ENCODE assay signal across 10 cellular contexts in genomic region chr11:89495951-89496350, GRCh38. TPM values are rescaled to one million over a fixed set of nuclear protein-coding genes. Genes with fewer than 3 reads are reported as not detected.
A peak's percentile ranks its signal among the peaks of the same experiment; 100 is the strongest.
DNase-seq lines count a peak whose midpoint lies in the region; ATAC-seq, FAIRE-seq and TF ChIP-seq lines count a peak whose summit lies in the region.
"Had no signal": no experiment of that assay in that cellular context is flagged by ENCODE, and none has a peak within 500 bp of the region (broad histone marks: within the 10 kb centered on the region; RNA-seq: fewer than 3 reads in every experiment).

No MANE protein-coding gene starts in this region.

- no peak for TF ChIP-seq CTCF in chondrocyte (IDR thresholded peaks at IDR 0.05)
- no peak for TF ChIP-seq CTCF in OCI-LY7 (conservative IDR thresholded peaks at IDR 0.05; ENCODE audit: low read length)
- no peak for TF ChIP-seq CTCF in GM23338 (conservative IDR thresholded peaks at IDR 0.05; ENCODE audit: low read depth in 2 of 2)

- WGBS in HUES64 = 49% methylated on average over 3 of the region's 3 CpGs

- no TSS peak for BruUV-seq in OCI-LY7 (replicated peaks; lab: Mats Ljungman, UMichigan)

- no peak overlapping the region for H3K4me3 ChIP-seq in HUES64 (ENCODE audit: low read length)
- H3K4me3 ChIP-seq in OCI-LY7 (ENCODE audit: low read depth, low read length, poor library complexity, severe bottlenecking) = no peak overlapping the region
- H3K4me3 ChIP-seq in GM23338 = no peak overlapping the region

- no peak overlapping the region; the same call in 1 of the 2 replicates for H3K9ac ChIP-seq in HUES64 (ENCODE audit: low read depth, low read length)

- H2AFZ ChIP-seq in OCI-LY7 (ENCODE audit: low read length) (no peak overlapping the region), GM23338 (no peak overlapping the region)

- no peaks in the 10 kb centered on the region for H3K36me3 ChIP-seq in HUES64 (ENCODE audit: insufficient read depth, low read length)
- no peaks in the 10 kb centered on the region for H3K36me3 ChIP-seq in OCI-LY7 (ENCODE audit: insufficient read depth, low read length)
- H3K36me3 ChIP-seq in GM23338 (ENCODE audit: insufficient read depth) = no peaks in the 10 kb centered on the region

- H3K4me1 ChIP-seq in HUES64 (ENCODE audit: insufficient read depth, low read length) (peaks cover 37% of the 10 kb centered on the region), OCI-LY7 (ENCODE audit: insufficient read depth, low read length, poor library complexity, severe bottlenecking) (no peaks in the 10 kb centered on the region), GM23338 (ENCODE audit: insufficient read depth) (peaks cover 9% of the 10 kb centered on the region)

- H3K36me3 Mint-ChIP-seq in chondrocyte (ENCODE audit: low read depth) (no peaks in the 10 kb centered on the region), GM23338 (ENCODE audit: low read depth) (no peaks in the 10 kb centered on the region)
- H3K36me3 Mint-ChIP-seq in activated naive CD8-positive, alpha-beta T cell treated with anti-CD3 and anti-CD28 coated beads for 36 hours = no peaks in the 10 kb centered on the region
- H3K36me3 Mint-ChIP-seq: memory B cell had no signal

- H3K9me3 Mint-ChIP-seq in chondrocyte (ENCODE audit: low read depth) (no peaks in the 10 kb centered on the region), GM23338 (no peaks in the 10 kb centered on the region)
- H3K9me3 Mint-ChIP-seq in activated naive CD8-positive, alpha-beta T cell treated with anti-CD3 and anti-CD28 coated beads for 36 hours = no peaks in the 10 kb centered on the region
- H3K9me3 Mint-ChIP-seq: activated T-helper 1 cell treated with anti-CD3 and anti-CD28 coated beads, Interleukin-12 subunit alpha, Interleukin-12 subunit beta, Interleukin-2, Interleukin-4 antibody, amounts not matched to agents 30 ng/mL and 10 ng/mL and 1 ng/mL, durations not matched to agents 14 hours and 24 hours and 36 hours; memory B cell had no signal

- no peaks in the 10 kb centered on the region for H3K9me3 ChIP-seq in HUES64 (ENCODE audit: insufficient read depth, low read depth, low read length)
- no peaks in the 10 kb centered on the region for H3K9me3 ChIP-seq in OCI-LY7 (ENCODE audit: low read length)

- H3K79me2 ChIP-seq in OCI-LY7 (ENCODE audit: insufficient read depth, low read depth, low read length) (no peaks in the 10 kb centered on the region), GM23338 (replicated peaks; ENCODE audit: insufficient read depth) (no peaks in the 10 kb centered on the region)

- H3K27ac Mint-ChIP-seq in chondrocyte (ENCODE audit: unreplicated experiment) = peak overlapping the region; percentile 81
- H3K27ac Mint-ChIP-seq in activated naive CD8-positive, alpha-beta T cell treated with anti-CD3 and anti-CD28 coated beads for 36 hours = no peak overlapping the region
- H3K27ac Mint-ChIP-seq in GM23338 = no peak overlapping the region
- H3K27ac Mint-ChIP-seq: activated T-helper 1 cell treated with anti-CD3 and anti-CD28 coated beads, Interleukin-12 subunit alpha, Interleukin-12 subunit beta, Interleukin-2, Interleukin-4 antibody, amounts not matched to agents 30 ng/mL and 10 ng/mL and 1 ng/mL, durations not matched to agents 14 hours and 24 hours and 36 hours; memory B cell had no signal

- H3K27ac ChIP-seq in HUES64 (ENCODE audit: low read depth, low read length) (peak overlapping the region; percentile 11; the same call in 1 of the 2 replicates), OCI-LY7 (ENCODE audit: low read depth, low read length, poor library complexity, severe bottlenecking) (no peak overlapping the region), GM23338 (ENCODE audit: low read depth) (no peak overlapping the region)

- H3K4me1 Mint-ChIP-seq in chondrocyte (ENCODE audit: low read depth) (peaks cover 71% of the 10 kb centered on the region), GM23338 (peaks cover 24% of the 10 kb centered on the region)
- no peaks in the 10 kb centered on the region for H3K4me1 Mint-ChIP-seq in activated naive CD8-positive, alpha-beta T cell treated with anti-CD3 and anti-CD28 coated beads for 36 hours
- H3K4me1 Mint-ChIP-seq: memory B cell had no signal

- H3F3A ChIP-seq in GM23338 (replicated peaks; ENCODE audit: low read depth) = no peaks in the 10 kb centered on the region

- H3K4me2 ChIP-seq in OCI-LY7 (ENCODE audit: low read length) (no peak overlapping the region), GM23338 (no peak overlapping the region)

- no peaks in the 10 kb centered on the region for H3K27me3 ChIP-seq in HUES64 (ENCODE audit: insufficient read depth, low read length)
- no peaks in the 10 kb centered on the region for H3K27me3 ChIP-seq in GM23338 (ENCODE audit: insufficient read depth)

- DNase-seq in chondrocyte (ENCODE audit: low spot score) (peak; percentile 49), iPS-NIHi7 (ENCODE audit: extremely low spot score) (peak; percentile 20), urothelium cell line (ENCODE audit: low spot score) (peak; percentile 68), OCI-LY7 (ENCODE audit: low spot score) (no peak), GM23338 (ENCODE audit: low spot score) (no peak)
- DNase-seq in activated naive CD8-positive, alpha-beta T cell treated with anti-CD3 and anti-CD28 coated beads for 36 hours = no peak
- DNase-seq: Karpas-422 had no signal

- H3K9me2 ChIP-seq in OCI-LY7 (ENCODE audit: insufficient read depth, low read length) = no peaks in the 10 kb centered on the region
- H3K9me2 ChIP-seq in GM23338 (ENCODE audit: insufficient read depth) = no peaks in the 10 kb centered on the region

- CTCF ChIA-PET in OCI-LY7 (lab: Charles Lee; ENCODE audit: unreplicated experiment) = no interaction called here

- intact Hi-C loops in OCI-LY7 (cut with micrococcal nuclease; ENCODE audit: unreplicated experiment) = no loop called here

- ATAC-seq in GM23338 = no peak

- H3K27me3 Mint-ChIP-seq in chondrocyte (ENCODE audit: low read depth) (no peaks in the 10 kb centered on the region), GM23338 (ENCODE audit: insufficient read depth, low read depth, poor library complexity) (no peaks in the 10 kb centered on the region)
- peaks cover 15% of the 10 kb centered on the region for H3K27me3 Mint-ChIP-seq in activated naive CD8-positive, alpha-beta T cell treated with anti-CD3 and anti-CD28 coated beads for 36 hours
- H3K27me3 Mint-ChIP-seq: memory B cell had no signal

- POLR2A ChIA-PET in OCI-LY7 (lab: Charles Lee) = no interaction called here

- H4K20me1 ChIP-seq in OCI-LY7 (ENCODE audit: insufficient read depth, low read length) (no peaks in the 10 kb centered on the region), GM23338 (replicated peaks; ENCODE audit: insufficient read depth) (no peaks in the 10 kb centered on the region)

- FAIRE-seq in urothelium cell line (lab: Jason Lieb, UNC) = no peak

- H3K4me3 Mint-ChIP-seq in chondrocyte (ENCODE audit: unreplicated experiment) (no peak overlapping the region), GM23338 (no peak overlapping the region)
- no peak overlapping the region for H3K4me3 Mint-ChIP-seq in activated naive CD8-positive, alpha-beta T cell treated with anti-CD3 and anti-CD28 coated beads for 36 hours
- H3K4me3 Mint-ChIP-seq: activated T-helper 1 cell treated with anti-CD3 and anti-CD28 coated beads, Interleukin-12 subunit alpha, Interleukin-12 subunit beta, Interleukin-2, Interleukin-4 antibody, amounts not matched to agents 30 ng/mL and 10 ng/mL and 1 ng/mL, durations not matched to agents 14 hours and 24 hours and 36 hours; memory B cell had no signal

TF ChIP-seq in GM23338, 12 proteins besides CTCF, POLR2A, EP300 and RAD21 (continues in another document):
- TF ChIP-seq NANOG (IDR thresholded peaks at IDR 0.05; ENCODE audit: borderline replicate concordance) = no peak
- no peak for TF ChIP-seq ZNF331 (CRISPR knock-in tag; IDR thresholded peaks at IDR 0.05; ENCODE audit: low read depth)
- TF ChIP-seq REST (IDR thresholded peaks at IDR 0.05; ENCODE audit: unreplicated experiment) = no peak
- TF ChIP-seq EZH2 (IDR thresholded peaks at IDR 0.05; ENCODE audit: low read depth, unreplicated experiment) = no peak

RNA-seq across cellular contexts. Expression of gene NOX4, which starts 4.8 kb away (rescaled TPM):
- polyA plus RNA-seq in HUES64 (2013, experiment 1 of 2) = 1.4 TPM
- 0.95 TPM for polyA plus RNA-seq in HUES64 (2013, experiment 2 of 2)
- total RNA-seq in chondrocyte (35.3 to 102 TPM (median 39.1 TPM) in 3 replicates), OCI-LY7 (2022) (not detected in 2 replicates)
- not detected for total RNA-seq in activated naive CD8-positive, alpha-beta T cell treated with anti-CD3 and anti-CD28 coated beads for 36 hours
- not detected in 2 replicates for total RNA-seq in OCI-LY7 (2014; rRNA removed; shearing (Covaris generic))
- 2.6 and 11.5 TPM in 2 replicates for total RNA-seq in GM23338 (2014; rRNA removed; shearing (Covaris generic))
- polyA plus RNA-seq in GM23338 (2016; fragmentation: Nextera tagmentation; extraction: Ambion mirVana) = 1.9 TPM in 2 replicates
- total RNA-seq: activated T-helper 1 cell treated with anti-CD3 and anti-CD28 coated beads, Interleukin-12 subunit alpha, Interleukin-12 subunit beta, Interleukin-2, Interleukin-4 antibody, amounts not matched to agents 30 ng/mL and 10 ng/mL and 1 ng/mL, durations not matched to agents 14 hours and 24 hours and 36 hours had no signal

Comparison
In these comparisons a context has a peak if more than half of its experiments do, and no peak if none do; other contexts are left out.
1. DNase-seq: peak in chondrocyte (single experiment), iPS-NIHi7 (single experiment) and urothelium cell line (single experiment); none in activated naive CD8-positive, alpha-beta T cell treated with anti-CD3 and anti-CD28 coated beads for 36 hours (single experiment), OCI-LY7 (single experiment) and GM23338 (single experiment).